ENCODE assay signal across 8 cellular contexts in the genomic region with DNA sequence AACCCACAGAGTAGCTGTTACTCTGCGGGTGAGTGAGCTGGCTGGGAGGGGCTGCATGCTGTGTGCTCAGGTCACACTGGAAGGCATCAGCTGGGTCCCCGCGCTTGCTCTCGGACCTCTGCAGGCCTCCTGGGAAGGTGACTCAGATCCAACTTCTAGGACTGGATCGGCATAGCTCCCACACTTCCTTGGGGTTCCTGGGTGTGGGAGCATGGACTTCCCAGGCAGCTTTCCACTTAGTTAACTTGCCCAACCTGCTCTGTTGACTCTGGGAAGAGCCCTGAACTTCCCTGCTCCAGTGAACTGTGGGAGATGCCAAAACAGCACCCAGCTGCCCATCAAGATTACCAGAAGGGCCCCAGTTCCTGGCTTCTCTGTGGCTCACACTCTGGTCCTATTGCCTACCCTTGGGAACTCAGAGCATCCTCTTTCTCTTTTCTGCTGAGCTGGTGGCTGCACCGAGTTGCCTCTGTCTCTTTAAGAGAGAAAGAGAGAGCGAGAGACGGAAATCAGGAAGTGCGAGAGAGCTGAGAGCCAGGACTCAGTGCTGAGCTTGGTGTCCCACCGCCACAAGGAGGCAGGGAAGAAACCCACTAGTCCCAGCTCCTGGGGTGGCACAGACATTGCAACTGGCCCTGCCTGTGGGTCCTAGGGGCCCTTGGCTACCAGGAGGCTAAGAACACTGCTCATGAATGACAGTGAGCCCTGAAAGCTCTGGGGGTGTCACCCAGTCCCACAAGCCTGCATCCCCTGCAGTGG. TPM values are rescaled to one million over a fixed set of nuclear protein-coding genes. Genes with fewer than 3 reads are reported as not detected.
DNase-seq lines count a peak whose midpoint lies in the region; ATAC-seq and TF ChIP-seq lines count a peak whose summit lies in the region.

A gene (plus strand): TSS at position 544 of the 759 bp plus-strand sequence. CDS start 2,752 bp downstream, outside the sequence.

- peaks cover 21 to 39% (median 23%) of the 10 kb centered on the region in 4 donors for H3K4me1 ChIP-seq in esophagus muscularis mucosa
- peaks cover 8 to 20% of the 10 kb centered on the region in 2 donors for H3K4me1 ChIP-seq in muscle layer of duodenum (ENCODE audit: control insufficient read depth in 1 of 2, insufficient read depth in 2 of 2, low read length in 2 of 2)
- H3K4me1 ChIP-seq in upper lobe of left lung = peaks cover 34 to 59% (median 52%) of the 10 kb centered on the region in 4 donors

- DNase-seq in ACHN (peak; percentile 85), GM13976 (ENCODE audit: low spot score) (peak; percentile 85), NCI-H510A treated with DMSO at 0.1 percent for 48 hours (lab: John Stamatoyannopoulos, UW) (peak; percentile 65), esophagus muscularis mucosa (ENCODE audit: extremely low spot score) (no peak), upper lobe of left lung (peak in 1 of 2 donors; percentile 78)
- DNase-seq in activated CD8-positive, alpha-beta memory T cell treated with anti-CD3 and anti-CD28 coated beads, Interleukin-2, amount 50 U/mL, for 4 hours = peak; percentile 33

- H3K27ac ChIP-seq in esophagus muscularis mucosa (replicated peaks in 1 of 4) (peak within 1 kb of the TSS; percentile 12 to 57 (median 52)), muscle layer of duodenum (ENCODE audit: low read length) (peak within 1 kb of the TSS; percentile 45), upper lobe of left lung (peak within 1 kb of the TSS; percentile 51 to 86 (median 68))

- TF ChIP-seq POLR2A in esophagus muscularis mucosa (IDR thresholded peaks at IDR 0.05; ENCODE audit: low read depth) = no peak
- peak in 1 of 4 donors; percentile 62 for TF ChIP-seq POLR2A in upper lobe of left lung (IDR thresholded peaks at IDR 0.05)

- TF ChIP-seq CTCF in GM13976 (IDR thresholded peaks at IDR 0.05; ENCODE audit: borderline replicate concordance, control extremely low read depth, extremely low read depth, insufficient read depth, missing control alignments) = no peak
- TF ChIP-seq CTCF in esophagus muscularis mucosa (IDR thresholded peaks at IDR 0.05) = peak; percentile 6 to 35 (median 10)
- peak in 4 of 6 experiments; percentile 37 to 50 (median 44) for TF ChIP-seq CTCF in upper lobe of left lung (IDR thresholded peaks at IDR 0.05)

- H3K36me3 ChIP-seq in esophagus muscularis mucosa = peaks cover 0 to 9% (median 0%) of the 10 kb centered on the region in 4 donors
- H3K36me3 ChIP-seq in muscle layer of duodenum (ENCODE audit: control insufficient read depth in 1 of 2, insufficient read depth in 2 of 2, low read length in 2 of 2) = no peaks in the 10 kb centered on the region
- peaks cover 0 to 5% (median 0%) of the 10 kb centered on the region in 4 donors for H3K36me3 ChIP-seq in upper lobe of left lung

- H3K9me3 ChIP-seq in esophagus muscularis mucosa (no peaks in the 10 kb centered on the region), muscle layer of duodenum (ENCODE audit: control insufficient read depth in 1 of 2, low read length in 2 of 2) (no peaks in the 10 kb centered on the region), upper lobe of left lung (no peaks in the 10 kb centered on the region)

- intact Hi-C loops in esophagus muscularis mucosa (cut with DNase I) = no loop called here

- WGBS in esophagus muscularis mucosa = 6% methylated on average over 7 of the region's 10 CpGs
- WGBS in upper lobe of left lung, 2 donors = 15 to 27% methylated on average over 10 of the region's 10 CpGs

- TF ChIP-seq EP300 in esophagus muscularis mucosa (IDR thresholded peaks at IDR 0.05) (no peak), upper lobe of left lung (IDR thresholded peaks at IDR 0.05) (no peak)

- in situ Hi-C loops in ACHN (cut with HindIII; ENCODE audit: low pct_ligation_motif_present, low pct_unique_long_range_greater_than_20kb, low sequenced_read_pairs) = no loop called here
- in situ Hi-C loops in GM13976 (cut with MboI; ENCODE audit: low sequenced_read_pairs, unreplicated experiment) = no loop called here

- H3K27me3 ChIP-seq in esophagus muscularis mucosa = peaks cover 0 to 24% (median 0%) of the 10 kb centered on the region in 4 donors
- no peaks in the 10 kb centered on the region for H3K27me3 ChIP-seq in muscle layer of duodenum (ENCODE audit: low read depth, low read length)
- no peaks in the 10 kb centered on the region for H3K27me3 ChIP-seq in upper lobe of left lung

- peak within 1 kb of the TSS; percentile 57 to 76 (median 60) for H3K4me3 ChIP-seq in esophagus muscularis mucosa
- peak within 1 kb of the TSS; percentile 85 to 88 for H3K4me3 ChIP-seq in muscle layer of duodenum (ENCODE audit: low read depth in 1 of 2, low read length in 2 of 2)
- peak within 1 kb of the TSS; percentile 37 to 67 (median 58) for H3K4me3 ChIP-seq in upper lobe of left lung

- ATAC-seq in HG02852 (IDR thresholded peaks at IDR 0.05; ENCODE audit: unreplicated experiment) = peak; percentile 55
- peak; percentile 76 to 87 for ATAC-seq in upper lobe of left lung (ENCODE audit: low FRiP score in 2 of 2)

RNA-seq across cellular contexts. Expression of the gene that starts here (rescaled TPM):
- total RNA-seq in esophagus muscularis mucosa (1 to 10 TPM; 1.4 to 2.5 (median 2.3) TPM), upper lobe of left lung (10 to 100 TPM in 2 of 6 donors, 1 to 10 TPM in 4; 7.4 to 25.1 (median 9.2) TPM)
